Comparison of ENCODE assay signal across 1 cellular context in the genomic region with DNA sequence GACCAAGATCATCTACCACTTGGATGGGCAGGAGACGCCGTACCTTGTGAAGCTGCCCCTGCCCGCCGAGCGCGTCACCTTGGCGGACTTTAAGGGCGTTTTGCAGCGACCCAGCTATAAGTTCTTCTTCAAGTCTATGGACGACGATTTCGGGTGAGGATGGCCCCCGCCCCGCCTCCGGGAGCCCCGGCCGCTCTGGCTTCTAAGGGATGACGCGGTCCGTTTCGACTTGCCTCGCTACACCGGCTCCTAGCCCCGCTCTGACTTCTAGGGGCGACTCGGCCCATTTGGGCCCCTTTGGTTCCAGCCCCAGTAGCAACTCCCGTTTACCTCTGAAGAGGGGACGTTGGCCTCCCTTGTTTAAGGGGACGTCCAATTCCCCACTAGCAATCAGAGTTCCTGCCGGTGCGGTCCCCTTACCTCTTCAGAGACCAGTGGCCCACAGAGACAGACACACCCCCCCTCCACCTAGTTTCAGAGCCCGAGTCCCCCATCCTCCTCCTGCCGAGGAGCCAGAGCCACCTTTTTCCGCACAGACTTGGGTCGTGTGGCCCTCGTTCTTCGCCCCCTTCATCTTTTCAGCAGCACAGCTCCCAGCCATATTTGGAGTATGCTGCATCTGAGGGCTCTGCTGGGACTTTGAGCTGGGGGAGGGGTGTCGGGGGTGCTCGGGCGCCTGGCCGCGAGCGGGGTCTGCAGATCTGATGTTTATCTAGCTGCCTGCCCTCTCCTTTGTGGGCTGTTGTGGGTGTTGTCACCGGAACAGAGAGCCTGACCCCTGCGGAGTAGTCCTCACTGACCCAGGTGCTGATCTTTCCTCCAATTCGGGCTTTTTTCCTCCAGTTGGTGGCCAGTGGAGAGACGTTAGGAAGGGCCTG.
TF ChIP-seq lines count a peak whose summit lies in the region.

No MANE protein-coding gene starts in this region.

TF ChIP-seq in HepG2, 621 proteins besides CTCF, POLR2A, EP300 and RAD21 (continued from another document and continues in another):
- TF ChIP-seq, protein P1, sequence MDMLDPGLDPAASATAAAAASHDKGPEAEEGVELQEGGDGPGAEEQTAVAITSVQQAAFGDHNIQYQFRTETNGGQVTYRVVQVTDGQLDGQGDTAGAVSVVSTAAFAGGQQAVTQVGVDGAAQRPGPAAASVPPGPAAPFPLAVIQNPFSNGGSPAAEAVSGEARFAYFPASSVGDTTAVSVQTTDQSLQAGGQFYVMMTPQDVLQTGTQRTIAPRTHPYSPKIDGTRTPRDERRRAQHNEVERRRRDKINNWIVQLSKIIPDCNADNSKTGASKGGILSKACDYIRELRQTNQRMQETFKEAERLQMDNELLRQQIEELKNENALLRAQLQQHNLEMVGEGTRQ (IDR thresholded peaks at IDR 0.05; ENCODE audit: low read depth, low read length): no peak
- TF ChIP-seq, protein P1 (CRISPR knock-in tag; IDR thresholded peaks at IDR 0.05; ENCODE audit: borderline replicate concordance): peak; percentile 46; the same call in 1 of the 2 replicates
- TF ChIP-seq ZNF607 (CRISPR knock-in tag; IDR thresholded peaks at IDR 0.05; ENCODE audit: borderline replicate concordance): no peak
- TF ChIP-seq TBX3 (IDR thresholded peaks at IDR 0.05; ENCODE audit: borderline replicate concordance): no peak
- TF ChIP-seq, protein P2, sequence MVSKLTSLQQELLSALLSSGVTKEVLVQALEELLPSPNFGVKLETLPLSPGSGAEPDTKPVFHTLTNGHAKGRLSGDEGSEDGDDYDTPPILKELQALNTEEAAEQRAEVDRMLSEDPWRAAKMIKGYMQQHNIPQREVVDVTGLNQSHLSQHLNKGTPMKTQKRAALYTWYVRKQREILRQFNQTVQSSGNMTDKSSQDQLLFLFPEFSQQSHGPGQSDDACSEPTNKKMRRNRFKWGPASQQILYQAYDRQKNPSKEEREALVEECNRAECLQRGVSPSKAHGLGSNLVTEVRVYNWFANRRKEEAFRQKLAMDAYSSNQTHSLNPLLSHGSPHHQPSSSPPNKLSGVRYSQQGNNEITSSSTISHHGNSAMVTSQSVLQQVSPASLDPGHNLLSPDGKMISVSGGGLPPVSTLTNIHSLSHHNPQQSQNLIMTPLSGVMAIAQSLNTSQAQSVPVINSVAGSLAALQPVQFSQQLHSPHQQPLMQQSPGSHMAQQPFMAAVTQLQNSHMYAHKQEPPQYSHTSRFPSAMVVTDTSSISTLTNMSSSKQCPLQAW (CRISPR knock-in tag; IDR thresholded peaks at IDR 0.05): peak; percentile 31; the same call in 1 of the 2 replicates
- no peak for TF ChIP-seq HMG20A (CRISPR knock-in tag; IDR thresholded peaks at IDR 0.05; ENCODE audit: borderline replicate concordance)
- TF ChIP-seq POLR2G (IDR thresholded peaks at IDR 0.05; ENCODE audit: low read depth, low read length): peak; percentile 68
- TF ChIP-seq, protein P3, sequence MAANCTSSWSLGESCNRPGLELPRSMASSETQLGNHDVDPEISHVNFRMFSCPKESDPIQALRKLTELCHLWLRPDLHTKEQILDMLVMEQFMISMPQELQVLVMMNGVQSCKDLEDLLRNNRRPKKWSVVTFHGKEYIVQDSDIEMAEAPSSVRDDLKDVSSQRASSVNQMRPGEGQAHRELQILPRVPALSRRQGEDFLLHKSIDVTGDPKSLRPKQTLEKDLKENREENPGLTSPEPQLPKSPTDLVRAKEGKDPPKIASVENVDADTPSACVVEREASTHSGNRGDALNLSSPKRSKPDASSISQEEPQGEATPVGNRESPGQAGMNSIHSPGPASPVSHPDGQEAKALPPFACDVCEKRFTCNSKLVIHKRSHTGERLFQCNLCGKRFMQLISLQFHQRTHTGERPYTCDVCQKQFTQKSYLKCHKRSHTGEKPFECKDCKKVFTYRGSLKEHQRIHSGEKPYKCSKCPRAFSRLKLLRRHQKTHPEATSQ (CRISPR knock-in tag; IDR thresholded peaks at IDR 0.05; ENCODE audit: borderline replicate concordance): no peak
- TF ChIP-seq, protein P4, sequence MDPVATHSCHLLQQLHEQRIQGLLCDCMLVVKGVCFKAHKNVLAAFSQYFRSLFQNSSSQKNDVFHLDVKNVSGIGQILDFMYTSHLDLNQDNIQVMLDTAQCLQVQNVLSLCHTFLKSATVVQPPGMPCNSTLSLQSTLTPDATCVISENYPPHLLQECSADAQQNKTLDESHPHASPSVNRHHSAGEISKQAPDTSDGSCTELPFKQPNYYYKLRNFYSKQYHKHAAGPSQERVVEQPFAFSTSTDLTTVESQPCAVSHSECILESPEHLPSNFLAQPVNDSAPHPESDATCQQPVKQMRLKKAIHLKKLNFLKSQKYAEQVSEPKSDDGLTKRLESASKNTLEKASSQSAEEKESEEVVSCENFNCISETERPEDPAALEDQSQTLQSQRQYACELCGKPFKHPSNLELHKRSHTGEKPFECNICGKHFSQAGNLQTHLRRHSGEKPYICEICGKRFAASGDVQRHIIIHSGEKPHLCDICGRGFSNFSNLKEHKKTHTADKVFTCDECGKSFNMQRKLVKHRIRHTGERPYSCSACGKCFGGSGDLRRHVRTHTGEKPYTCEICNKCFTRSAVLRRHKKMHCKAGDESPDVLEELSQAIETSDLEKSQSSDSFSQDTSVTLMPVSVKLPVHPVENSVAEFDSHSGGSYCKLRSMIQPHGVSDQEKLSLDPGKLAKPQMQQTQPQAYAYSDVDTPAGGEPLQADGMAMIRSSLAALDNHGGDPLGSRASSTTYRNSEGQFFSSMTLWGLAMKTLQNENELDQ (CRISPR knock-in tag; IDR thresholded peaks at IDR 0.05; ENCODE audit: borderline replicate concordance): no peak
- 0 out of 2 replicates have a peak, but pooled peaks have one; percentile 63 for TF ChIP-seq ZNF678 (CRISPR knock-in tag; IDR thresholded peaks at IDR 0.05)
- no peak for TF ChIP-seq ZNF451 (CRISPR knock-in tag; IDR thresholded peaks at IDR 0.05)
- TF ChIP-seq, protein P5, sequence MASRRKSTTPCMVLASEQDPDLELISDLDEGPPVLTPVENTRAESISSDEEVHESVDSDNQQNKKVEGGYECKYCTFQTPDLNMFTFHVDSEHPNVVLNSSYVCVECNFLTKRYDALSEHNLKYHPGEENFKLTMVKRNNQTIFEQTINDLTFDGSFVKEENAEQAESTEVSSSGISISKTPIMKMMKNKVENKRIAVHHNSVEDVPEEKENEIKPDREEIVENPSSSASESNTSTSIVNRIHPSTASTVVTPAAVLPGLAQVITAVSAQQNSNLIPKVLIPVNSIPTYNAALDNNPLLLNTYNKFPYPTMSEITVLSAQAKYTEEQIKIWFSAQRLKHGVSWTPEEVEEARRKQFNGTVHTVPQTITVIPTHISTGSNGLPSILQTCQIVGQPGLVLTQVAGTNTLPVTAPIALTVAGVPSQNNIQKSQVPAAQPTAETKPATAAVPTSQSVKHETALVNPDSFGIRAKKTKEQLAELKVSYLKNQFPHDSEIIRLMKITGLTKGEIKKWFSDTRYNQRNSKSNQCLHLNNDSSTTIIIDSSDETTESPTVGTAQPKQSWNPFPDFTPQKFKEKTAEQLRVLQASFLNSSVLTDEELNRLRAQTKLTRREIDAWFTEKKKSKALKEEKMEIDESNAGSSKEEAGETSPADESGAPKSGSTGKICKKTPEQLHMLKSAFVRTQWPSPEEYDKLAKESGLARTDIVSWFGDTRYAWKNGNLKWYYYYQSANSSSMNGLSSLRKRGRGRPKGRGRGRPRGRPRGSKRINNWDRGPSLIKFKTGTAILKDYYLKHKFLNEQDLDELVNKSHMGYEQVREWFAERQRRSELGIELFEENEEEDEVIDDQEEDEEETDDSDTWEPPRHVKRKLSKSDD (CRISPR knock-in tag; IDR thresholded peaks at IDR 0.05; ENCODE audit: low read depth): no peak
- no peak for TF ChIP-seq ZKSCAN5 (CRISPR knock-in tag; IDR thresholded peaks at IDR 0.05)
- TF ChIP-seq, protein P6, sequence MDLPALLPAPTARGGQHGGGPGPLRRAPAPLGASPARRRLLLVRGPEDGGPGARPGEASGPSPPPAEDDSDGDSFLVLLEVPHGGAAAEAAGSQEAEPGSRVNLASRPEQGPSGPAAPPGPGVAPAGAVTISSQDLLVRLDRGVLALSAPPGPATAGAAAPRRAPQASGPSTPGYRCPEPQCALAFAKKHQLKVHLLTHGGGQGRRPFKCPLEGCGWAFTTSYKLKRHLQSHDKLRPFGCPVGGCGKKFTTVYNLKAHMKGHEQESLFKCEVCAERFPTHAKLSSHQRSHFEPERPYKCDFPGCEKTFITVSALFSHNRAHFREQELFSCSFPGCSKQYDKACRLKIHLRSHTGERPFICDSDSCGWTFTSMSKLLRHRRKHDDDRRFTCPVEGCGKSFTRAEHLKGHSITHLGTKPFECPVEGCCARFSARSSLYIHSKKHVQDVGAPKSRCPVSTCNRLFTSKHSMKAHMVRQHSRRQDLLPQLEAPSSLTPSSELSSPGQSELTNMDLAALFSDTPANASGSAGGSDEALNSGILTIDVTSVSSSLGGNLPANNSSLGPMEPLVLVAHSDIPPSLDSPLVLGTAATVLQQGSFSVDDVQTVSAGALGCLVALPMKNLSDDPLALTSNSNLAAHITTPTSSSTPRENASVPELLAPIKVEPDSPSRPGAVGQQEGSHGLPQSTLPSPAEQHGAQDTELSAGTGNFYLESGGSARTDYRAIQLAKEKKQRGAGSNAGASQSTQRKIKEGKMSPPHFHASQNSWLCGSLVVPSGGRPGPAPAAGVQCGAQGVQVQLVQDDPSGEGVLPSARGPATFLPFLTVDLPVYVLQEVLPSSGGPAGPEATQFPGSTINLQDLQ (CRISPR knock-in tag; IDR thresholded peaks at IDR 0.05): peak; percentile 79; the same call in 1 of the 2 replicates
- no peak for TF ChIP-seq ZNF430 (CRISPR knock-in tag; IDR thresholded peaks at IDR 0.05)
- no peak for TF ChIP-seq KAT7 (CRISPR knock-in tag; IDR thresholded peaks at IDR 0.05; ENCODE audit: borderline replicate concordance)
- TF ChIP-seq YY1 (IDR thresholded peaks at IDR 0.05; ENCODE audit: insufficient read depth, insufficient replicate concordance, low read depth, low read length): peak; percentile 76
- 0 out of 2 replicates have a peak, but pooled peaks have one; percentile 39 for TF ChIP-seq ZNF891 (CRISPR knock-in tag; IDR thresholded peaks at IDR 0.05)
- TF ChIP-seq IKZF1 (IDR thresholded peaks at IDR 0.05): no peak
- 0 out of 2 replicates have a peak, but pooled peaks have one; percentile 28 for TF ChIP-seq ZNF337 (CRISPR knock-in tag; IDR thresholded peaks at IDR 0.05; ENCODE audit: borderline replicate concordance, low read depth)
- TF ChIP-seq ZNF350 (CRISPR knock-in tag; IDR thresholded peaks at IDR 0.05; ENCODE audit: borderline replicate concordance, low read depth): peak; percentile 44; the same call in 1 of the 2 replicates
- no peak for TF ChIP-seq GTF2F1 (IDR thresholded peaks at IDR 0.05; ENCODE audit: low read length)
- no peak; the same call in 1 of the 2 replicates for TF ChIP-seq ZFY (CRISPR knock-in tag; IDR thresholded peaks at IDR 0.05)
- TF ChIP-seq SIX1 (CRISPR knock-in tag; IDR thresholded peaks at IDR 0.05; ENCODE audit: borderline replicate concordance): no peak
- no peak for TF ChIP-seq ZIK1 (CRISPR knock-in tag; IDR thresholded peaks at IDR 0.05; ENCODE audit: borderline replicate concordance, low read depth)
- TF ChIP-seq TMF1 (CRISPR knock-in tag; IDR thresholded peaks at IDR 0.05; ENCODE audit: low read depth): no peak; the same call in 1 of the 2 replicates
- no peak for TF ChIP-seq ZNF331 (CRISPR knock-in tag; IDR thresholded peaks at IDR 0.05)
- TF ChIP-seq SPEN (CRISPR knock-in tag; IDR thresholded peaks at IDR 0.05; ENCODE audit: low read depth): 0 out of 2 replicates have a peak, but pooled peaks have one; percentile 9
- TF ChIP-seq, protein P7, sequence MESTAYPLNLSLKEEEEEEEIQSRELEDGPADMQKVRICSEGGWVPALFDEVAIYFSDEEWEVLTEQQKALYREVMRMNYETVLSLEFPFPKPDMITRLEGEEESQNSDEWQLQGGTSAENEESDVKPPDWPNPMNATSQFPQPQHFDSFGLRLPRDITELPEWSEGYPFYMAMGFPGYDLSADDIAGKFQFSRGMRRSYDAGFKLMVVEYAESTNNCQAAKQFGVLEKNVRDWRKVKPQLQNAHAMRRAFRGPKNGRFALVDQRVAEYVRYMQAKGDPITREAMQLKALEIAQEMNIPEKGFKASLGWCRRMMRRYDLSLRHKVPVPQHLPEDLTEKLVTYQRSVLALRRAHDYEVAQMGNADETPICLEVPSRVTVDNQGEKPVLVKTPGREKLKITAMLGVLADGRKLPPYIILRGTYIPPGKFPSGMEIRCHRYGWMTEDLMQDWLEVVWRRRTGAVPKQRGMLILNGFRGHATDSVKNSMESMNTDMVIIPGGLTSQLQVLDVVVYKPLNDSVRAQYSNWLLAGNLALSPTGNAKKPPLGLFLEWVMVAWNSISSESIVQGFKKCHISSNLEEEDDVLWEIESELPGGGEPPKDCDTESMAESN (CRISPR knock-in tag; conservative IDR thresholded peaks at IDR 0.05): no peak
- TF ChIP-seq ZNF33A (CRISPR knock-in tag; IDR thresholded peaks at IDR 0.05; ENCODE audit: borderline replicate concordance): no peak
- TF ChIP-seq MED13 (CRISPR knock-in tag; IDR thresholded peaks at IDR 0.05): no peak
- TF ChIP-seq, protein P8, sequence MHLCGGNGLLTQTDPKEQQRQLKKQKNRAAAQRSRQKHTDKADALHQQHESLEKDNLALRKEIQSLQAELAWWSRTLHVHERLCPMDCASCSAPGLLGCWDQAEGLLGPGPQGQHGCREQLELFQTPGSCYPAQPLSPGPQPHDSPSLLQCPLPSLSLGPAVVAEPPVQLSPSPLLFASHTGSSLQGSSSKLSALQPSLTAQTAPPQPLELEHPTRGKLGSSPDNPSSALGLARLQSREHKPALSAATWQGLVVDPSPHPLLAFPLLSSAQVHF (CRISPR knock-in tag; IDR thresholded peaks at IDR 0.05): no peak
- TF ChIP-seq, protein P9, sequence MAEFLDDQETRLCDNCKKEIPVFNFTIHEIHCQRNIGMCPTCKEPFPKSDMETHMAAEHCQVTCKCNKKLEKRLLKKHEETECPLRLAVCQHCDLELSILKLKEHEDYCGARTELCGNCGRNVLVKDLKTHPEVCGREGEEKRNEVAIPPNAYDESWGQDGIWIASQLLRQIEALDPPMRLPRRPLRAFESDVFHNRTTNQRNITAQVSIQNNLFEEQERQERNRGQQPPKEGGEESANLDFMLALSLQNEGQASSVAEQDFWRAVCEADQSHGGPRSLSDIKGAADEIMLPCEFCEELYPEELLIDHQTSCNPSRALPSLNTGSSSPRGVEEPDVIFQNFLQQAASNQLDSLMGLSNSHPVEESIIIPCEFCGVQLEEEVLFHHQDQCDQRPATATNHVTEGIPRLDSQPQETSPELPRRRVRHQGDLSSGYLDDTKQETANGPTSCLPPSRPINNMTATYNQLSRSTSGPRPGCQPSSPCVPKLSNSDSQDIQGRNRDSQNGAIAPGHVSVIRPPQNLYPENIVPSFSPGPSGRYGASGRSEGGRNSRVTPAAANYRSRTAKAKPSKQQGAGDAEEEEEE (CRISPR knock-in tag; IDR thresholded peaks at IDR 0.05; ENCODE audit: borderline replicate concordance): no peak
- no peak; the same call in 1 of the 2 replicates for TF ChIP-seq ZNF441 (CRISPR knock-in tag; IDR thresholded peaks at IDR 0.05; ENCODE audit: borderline replicate concordance)
- peak; percentile 10; the same call in 1 of the 2 replicates for TF ChIP-seq MAZ (IDR thresholded peaks at IDR 0.05; ENCODE audit: borderline replicate concordance, low read depth, low read length)
- no peak; the same call in 1 of the 2 replicates for TF ChIP-seq MAZ (CRISPR knock-in tag; IDR thresholded peaks at IDR 0.05; ENCODE audit: low read depth)
- no peak for TF ChIP-seq MTF1 (CRISPR knock-in tag; IDR thresholded peaks at IDR 0.05)
- 0 out of 2 replicates have a peak, but pooled peaks have one; percentile 17 for TF ChIP-seq MEF2D (CRISPR knock-in tag; IDR thresholded peaks at IDR 0.05)
